31 cellular contexts compared by ENCODE assay signal in genomic region chr6:71309666-71310065, GRCh38.
"Had no signal": no experiment of that assay in that cellular context is flagged by ENCODE, and none has a peak within 500 bp of the region (broad histone marks: within the 10 kb centered on the region; RNA-seq: fewer than 3 reads in every experiment).

No MANE protein-coding gene starts in this region.

- H3K9me3 ChIP-seq: ascending aorta, left ventricle myocardium inferior, mucosa of descending colon, uterus had no signal

- H3K27ac Mint-ChIP-seq: activated CD4-positive, alpha-beta memory T cell treated with anti-CD3 and anti-CD28 coated beads for 36 hours; activated CD4-positive, alpha-beta T cell treated with anti-CD3 and anti-CD28 coated beads, Interleukin-2, amount 10 ng/mL, durations not matched to agents 24 days and 14 days; activated naive CD4-positive, alpha-beta T cell treated with anti-CD3 and anti-CD28 coated beads for 36 hours; activated naive CD8-positive, alpha-beta T cell treated with anti-CD3 and anti-CD28 coated beads, Interleukin-2, amount 10 ng/mL, durations not matched to agents 7 days and 5 days; activated T-helper 1 cell treated with anti-CD3 and anti-CD28 coated beads, Interleukin-12 subunit alpha, Interleukin-12 subunit beta, Interleukin-2, Interleukin-4 antibody, amounts not matched to agents 30 ng/mL and 10 ng/mL and 1 ng/mL, durations not matched to agents 14 hours and 24 hours and 36 hours; endodermal cell; natural killer cell treated with Interleukin-12 subunit alpha and Interleukin-12 subunit beta and Interleukin-15 and Interleukin-18, amount 100 ng/mL, for 72 hours; stimulated activated memory B cell treated with anti-CD40 and anti-IgM and Interleukin-4, amounts not matched to agents 10 μg/mL and 1 μg/mL and 100 μg/mL, for 72 hours; stimulated activated naive CD8-positive, alpha-beta T cell treated with anti-CD3 and anti-CD28 coated beads, Interleukin-15, amount 100 ng/mL, for 72 hours; type B pancreatic cell had no signal

- H3K27me3 Mint-ChIP-seq: natural killer cell treated with Interleukin-12 subunit alpha and Interleukin-12 subunit beta and Interleukin-15 and Interleukin-18, amount 100 ng/mL, for 72 hours; stimulated activated memory B cell treated with anti-CD40 and anti-IgM and Interleukin-4, amounts not matched to agents 10 μg/mL and 1 μg/mL and 100 μg/mL, for 72 hours; stimulated activated naive CD8-positive, alpha-beta T cell treated with anti-CD3 and anti-CD28 coated beads, Interleukin-15, amount 100 ng/mL, for 72 hours had no signal

- H3K4me1 ChIP-seq: ascending aorta, uterus had no signal

- H3K4me3 ChIP-seq: ascending aorta, left ventricle myocardium inferior, lung, mucosa of descending colon, uterus had no signal

- ATAC-seq: activated CD4-positive, CD25-positive, alpha-beta regulatory T cell treated with anti-CD3 and anti-CD28 coated beads, Interleukin-2, amount 50 U/mL, for 24 hours; esophagus mucosa; mucosa of descending colon; natural killer cell treated with Interleukin-12 subunit alpha and Interleukin-12 subunit beta and Interleukin-15 and Interleukin-18, amount 100 ng/mL, for 72 hours; sciatic nerve; stimulated activated memory B cell treated with anti-CD40 and anti-IgM and Interleukin-4, amounts not matched to agents 10 μg/mL and 1 μg/mL and 100 μg/mL, for 72 hours; stimulated activated naive CD8-positive, alpha-beta T cell treated with anti-CD3 and anti-CD28 coated beads, Interleukin-15, amount 100 ng/mL, for 72 hours had no signal

- H3K9me3 Mint-ChIP-seq: activated CD4-positive, alpha-beta memory T cell treated with anti-CD3 and anti-CD28 coated beads for 36 hours; activated CD4-positive, alpha-beta T cell treated with anti-CD3 and anti-CD28 coated beads, Interleukin-2, amount 10 ng/mL, durations not matched to agents 24 days and 14 days; activated naive CD4-positive, alpha-beta T cell treated with anti-CD3 and anti-CD28 coated beads for 36 hours; activated naive CD8-positive, alpha-beta T cell treated with anti-CD3 and anti-CD28 coated beads, Interleukin-2, amount 10 ng/mL, durations not matched to agents 7 days and 5 days; activated T-helper 1 cell treated with anti-CD3 and anti-CD28 coated beads, Interleukin-12 subunit alpha, Interleukin-12 subunit beta, Interleukin-2, Interleukin-4 antibody, amounts not matched to agents 30 ng/mL and 10 ng/mL and 1 ng/mL, durations not matched to agents 14 hours and 24 hours and 36 hours; endodermal cell; natural killer cell treated with Interleukin-12 subunit alpha and Interleukin-12 subunit beta and Interleukin-15 and Interleukin-18, amount 100 ng/mL, for 72 hours; stimulated activated memory B cell treated with anti-CD40 and anti-IgM and Interleukin-4, amounts not matched to agents 10 μg/mL and 1 μg/mL and 100 μg/mL, for 72 hours; stimulated activated naive CD8-positive, alpha-beta T cell treated with anti-CD3 and anti-CD28 coated beads, Interleukin-15, amount 100 ng/mL, for 72 hours; type B pancreatic cell had no signal

- H3K4me3 Mint-ChIP-seq: activated CD4-positive, alpha-beta memory T cell treated with anti-CD3 and anti-CD28 coated beads for 36 hours; activated CD4-positive, alpha-beta T cell treated with anti-CD3 and anti-CD28 coated beads, Interleukin-2, amount 10 ng/mL, durations not matched to agents 24 days and 14 days; activated naive CD4-positive, alpha-beta T cell treated with anti-CD3 and anti-CD28 coated beads for 36 hours; activated naive CD8-positive, alpha-beta T cell treated with anti-CD3 and anti-CD28 coated beads, Interleukin-2, amount 10 ng/mL, durations not matched to agents 7 days and 5 days; activated T-helper 1 cell treated with anti-CD3 and anti-CD28 coated beads, Interleukin-12 subunit alpha, Interleukin-12 subunit beta, Interleukin-2, Interleukin-4 antibody, amounts not matched to agents 30 ng/mL and 10 ng/mL and 1 ng/mL, durations not matched to agents 14 hours and 24 hours and 36 hours; endodermal cell; natural killer cell treated with Interleukin-12 subunit alpha and Interleukin-12 subunit beta and Interleukin-15 and Interleukin-18, amount 100 ng/mL, for 72 hours; stimulated activated memory B cell treated with anti-CD40 and anti-IgM and Interleukin-4, amounts not matched to agents 10 μg/mL and 1 μg/mL and 100 μg/mL, for 72 hours; stimulated activated naive CD8-positive, alpha-beta T cell treated with anti-CD3 and anti-CD28 coated beads, Interleukin-15, amount 100 ng/mL, for 72 hours; type B pancreatic cell had no signal

- DNase-seq: activated CD4-positive, alpha-beta memory T cell treated with anti-CD3 and anti-CD28 coated beads for 36 hours; activated CD4-positive, alpha-beta T cell treated with anti-CD3 and anti-CD28 coated beads, Interleukin-2, amount 10 ng/mL, durations not matched to agents 24 days and 14 days; activated CD8-positive, alpha-beta memory T cell treated with anti-CD3 and anti-CD28 coated beads, Interleukin-2, amount 50 U/mL, for 4 hours; activated effector memory CD4-positive, alpha-beta T cell treated with anti-CD3 and anti-CD28 coated beads, Interleukin-2, amount 50 U/mL, for 16 hours; activated naive CD4-positive, alpha-beta T cell treated with anti-CD3 and anti-CD28 coated beads for 36 hours; activated naive CD8-positive, alpha-beta T cell treated with anti-CD3 and anti-CD28 coated beads, Interleukin-2, amount 10 ng/mL, durations not matched to agents 7 days and 5 days; activated T-cell treated with anti-CD3 and anti-CD28 coated beads, Interleukin-2, amount 50 U/mL, for 1 hour; endodermal cell; foreskin melanocyte; left ventricle myocardium inferior; mesendoderm; mucosa of descending colon; retina; small intestine; stimulated activated CD4-positive, alpha-beta T cell treated with anti-CD3 and anti-CD28 coated beads, Interleukin-1b, Interleukin-23, amount 100 ng/mL, for 48 hours; stimulated activated CD4-positive, alpha-beta T cell treated with anti-CD3 and anti-CD28 coated beads, Interleukin-4, amount 100 ng/mL, for 4 hours; stimulated activated CD8-positive, alpha-beta memory T cell treated with anti-CD3 and anti-CD28 coated beads, Interleukin-4, amount 100 ng/mL, for 48 hours; stimulated activated naive CD8-positive, alpha-beta T cell treated with anti-CD3 and anti-CD28 coated beads, Interleukin-15, amount 100 ng/mL, for 72 hours; substantia nigra; T-helper 9 cell; uterus had no signal

- H3K27ac ChIP-seq: ascending aorta, left ventricle myocardium inferior, uterus, VCaP had no signal

- H3K36me3 Mint-ChIP-seq: activated CD4-positive, alpha-beta memory T cell treated with anti-CD3 and anti-CD28 coated beads for 36 hours; natural killer cell treated with Interleukin-12 subunit alpha and Interleukin-12 subunit beta and Interleukin-15 and Interleukin-18, amount 100 ng/mL, for 72 hours; type B pancreatic cell had no signal

- H3K27me3 ChIP-seq: ascending aorta, uterus had no signal

- H3K4me1 Mint-ChIP-seq: activated CD4-positive, alpha-beta T cell treated with anti-CD3 and anti-CD28 coated beads, Interleukin-2, amount 10 ng/mL, durations not matched to agents 24 days and 14 days; activated naive CD8-positive, alpha-beta T cell treated with anti-CD3 and anti-CD28 coated beads, Interleukin-2, amount 10 ng/mL, durations not matched to agents 7 days and 5 days; endodermal cell; stimulated activated memory B cell treated with anti-CD40 and anti-IgM and Interleukin-4, amounts not matched to agents 10 μg/mL and 1 μg/mL and 100 μg/mL, for 72 hours; stimulated activated naive CD8-positive, alpha-beta T cell treated with anti-CD3 and anti-CD28 coated beads, Interleukin-15, amount 100 ng/mL, for 72 hours had no signal

- H3K36me3 ChIP-seq: ascending aorta, left ventricle myocardium inferior, uterus had no signal
